ENCODE assay signal across 8 cellular contexts in the genomic region with DNA sequence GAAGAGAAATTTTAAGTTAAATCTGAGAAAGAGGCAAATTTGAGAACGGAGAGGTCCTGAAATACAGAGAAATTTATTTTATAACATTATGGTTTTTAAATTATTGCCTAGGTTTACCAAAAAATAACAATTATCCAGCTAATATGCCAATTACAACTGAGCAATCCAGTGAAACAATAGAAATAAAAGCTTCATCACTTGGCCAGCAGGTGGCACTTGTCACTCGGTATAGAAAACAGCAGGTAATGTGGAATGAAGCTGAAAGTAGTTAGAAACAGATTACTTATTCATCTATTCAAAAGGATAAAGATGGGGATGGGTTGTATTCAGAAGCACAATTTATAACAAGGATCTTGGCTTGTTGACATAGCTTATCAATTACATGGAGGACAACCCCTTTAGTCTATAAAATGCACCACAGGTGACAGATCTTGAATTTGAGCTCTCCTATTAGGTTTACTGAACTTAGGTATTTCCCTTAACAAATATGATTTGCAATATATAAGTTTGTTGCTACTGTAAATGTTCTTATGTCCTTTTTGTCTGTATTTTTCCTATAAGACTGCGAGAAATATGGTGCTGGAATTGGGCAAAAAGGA.
DNase-seq lines count a peak whose midpoint lies in the region; ATAC-seq, FAIRE-seq and TF ChIP-seq lines count a peak whose summit lies in the region.

No MANE protein-coding gene starts in this region.

- H3K4me3 ChIP-seq in LNCaP clone FGC (ENCODE audit: low read depth, low read length) (no peak overlapping the region), lung (no peak overlapping the region), stomach (no peak overlapping the region)

- ATAC-seq in lung (ENCODE audit: insufficient read depth, low FRiP score) = no peak

- no peaks in the 10 kb centered on the region for H3K9me3 ChIP-seq in lung (ENCODE audit: control insufficient read depth in 2 of 2, insufficient read depth in 1 of 2, low read length in 1 of 2)
- no peaks in the 10 kb centered on the region for H3K9me3 ChIP-seq in stomach

- WGBS in lung, 2 donors = 32 to 34% methylated on average over 3 of the region's 3 CpGs
- 30 to 36% (median 33%) methylated on average over 3 of the region's 3 CpGs for WGBS in stomach, 5 donors

- H3K36me3 ChIP-seq in lung (ENCODE audit: control insufficient read depth in 2 of 2, insufficient read depth in 2 of 2, low read length in 2 of 2) (no peaks in the 10 kb centered on the region), stomach (no peaks in the 10 kb centered on the region)

- TF ChIP-seq EP300 in stomach (IDR thresholded peaks at IDR 0.05) = no peak

- no peak overlapping the region for H3K27ac ChIP-seq in lung (ENCODE audit: low read depth in 1 of 2, low read length in 1 of 2)
- no peak overlapping the region for H3K27ac ChIP-seq in stomach

- no peaks in the 10 kb centered on the region for H3K27me3 ChIP-seq in lung (ENCODE audit: control insufficient read depth, insufficient read depth)
- H3K27me3 ChIP-seq in stomach = no peaks in the 10 kb centered on the region

- intact Hi-C loops in stomach (cut with DNase I; ENCODE audit: low total_unique reads) = no loop called here

- H3K4me1 ChIP-seq in lung (ENCODE audit: control insufficient read depth in 2 of 2, insufficient read depth in 2 of 2, low read length in 2 of 2) (peaks cover 0 to 1% of the 10 kb centered on the region in 2 donors), stomach (no peaks in the 10 kb centered on the region)

- no peaks in the 10 kb centered on the region for H3K36me3 Mint-ChIP-seq in activated T-cell treated with anti-CD3 and anti-CD28 coated beads, Interleukin-2, amount 50 U/mL, for 24 hours (ENCODE audit: low read depth)

- peaks cover 2% of the 10 kb centered on the region for H3K27me3 Mint-ChIP-seq in activated T-cell treated with anti-CD3 and anti-CD28 coated beads, Interleukin-2, amount 50 U/mL, for 24 hours

- peak; percentile 21 for FAIRE-seq in colon (lab: Jason Lieb, UNC)

- no peak for TF ChIP-seq POLR2A in stomach (IDR thresholded peaks at IDR 0.05)

- peak; percentile 82 for TF ChIP-seq CTCF in LNCaP clone FGC (IDR thresholded peaks at IDR 0.05; ENCODE audit: control insufficient read depth, extremely low read depth, insufficient read depth)
- TF ChIP-seq CTCF in lung (IDR thresholded peaks at IDR 0.05; ENCODE audit: control extremely low read depth, extremely low read depth) = peak; percentile 35
- TF ChIP-seq CTCF in stomach (IDR thresholded peaks at IDR 0.05) = peak in 5 of 7 experiments; percentile 34 to 62 (median 49)

- no peaks in the 10 kb centered on the region for H3K9me3 Mint-ChIP-seq in activated T-cell treated with anti-CD3 and anti-CD28 coated beads, Interleukin-2, amount 50 U/mL, for 24 hours

- no peaks in the 10 kb centered on the region for H3K4me1 Mint-ChIP-seq in activated T-cell treated with anti-CD3 and anti-CD28 coated beads, Interleukin-2, amount 50 U/mL, for 24 hours (ENCODE audit: low read depth)

- H3K4me3 Mint-ChIP-seq in activated T-cell treated with anti-CD3 and anti-CD28 coated beads, Interleukin-2, amount 50 U/mL, for 24 hours = no peak overlapping the region

- H3K27ac Mint-ChIP-seq in activated T-cell treated with anti-CD3 and anti-CD28 coated beads, Interleukin-2, amount 50 U/mL, for 24 hours = no peak overlapping the region

- DNase-seq in activated T-cell treated with anti-CD3 and anti-CD28 coated beads for 1 hour (ENCODE audit: low read depth) = peak; percentile 8
- DNase-seq in activated T-cell treated with anti-CD3 and anti-CD28 coated beads, Interleukin-2, amount 50 U/mL, for 24 hours = no peak
- peak; percentile 58 for DNase-seq in H4 (ENCODE audit: low spot score)
- peak; percentile 10 for DNase-seq in LNCaP clone FGC (ENCODE audit: low read depth)
- peak; percentile 47 for DNase-seq in SW480 (ENCODE audit: low spot score)
- DNase-seq in lung (ENCODE audit: low spot score) = no peak
- peak; percentile 32 for DNase-seq in stomach

Comparison
In these comparisons a context has a peak if more than half of its experiments do, and no peak if none do; other contexts are left out.
1. DNase-seq: peak in activated T-cell treated with anti-CD3 and anti-CD28 coated beads for 1 hour (single experiment), H4 (single experiment), LNCaP clone FGC (single experiment), SW480 (single experiment) and stomach (single experiment); none in activated T-cell treated with anti-CD3 and anti-CD28 coated beads, Interleukin-2, amount 50 U/mL, for 24 hours (single experiment) and lung (single experiment).
2. Peak in every context shown above with its lines, with median percentiles within 50 percentile points of each other: CTCF ChIP-seq.